Comparison of ENCODE assay signal across 23 cellular contexts in the genomic region with DNA sequence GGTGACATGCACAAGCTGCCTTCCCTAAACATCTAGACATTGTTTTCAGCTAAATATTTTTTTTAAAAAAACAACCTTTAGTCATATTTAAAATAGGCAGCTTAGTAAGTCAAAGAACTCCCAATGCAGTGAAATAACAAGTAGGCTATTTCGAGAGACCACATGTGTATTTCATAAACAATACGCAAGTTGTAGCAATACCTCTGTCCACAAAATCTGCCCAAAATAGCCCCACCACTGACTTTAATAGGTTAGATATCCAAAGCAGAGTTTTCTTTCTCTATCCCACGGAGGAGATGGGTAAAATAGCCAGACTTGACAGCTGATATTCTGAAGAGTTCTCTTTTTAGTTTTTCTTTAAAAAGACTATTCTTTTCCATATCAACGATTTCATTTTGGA. TPM values are rescaled to one million over a fixed set of nuclear protein-coding genes. Genes with fewer than 3 reads are reported as not detected.
A peak's percentile ranks its signal among the peaks of the same experiment; 100 is the strongest.
DNase-seq lines count a peak whose midpoint lies in the region; ATAC-seq and TF ChIP-seq lines count a peak whose summit lies in the region.
"Had no signal": no experiment of that assay in that cellular context is flagged by ENCODE, and none has a peak within 500 bp of the region (broad histone marks: within the 10 kb centered on the region; RNA-seq: fewer than 3 reads in every experiment).

No MANE protein-coding gene starts in this region.

- no peak for TF ChIP-seq CTCF in endodermal cell (conservative IDR thresholded peaks at IDR 0.05)

- peaks cover 10% of the 10 kb centered on the region for H3K9me3 Mint-ChIP-seq in endodermal cell
- no peaks in the 10 kb centered on the region for H3K9me3 Mint-ChIP-seq in natural killer cell treated with Interleukin-12 subunit alpha and Interleukin-12 subunit beta and Interleukin-15 and Interleukin-18, amount 100 ng/mL, for 72 hours

- H3K4me1 Mint-ChIP-seq in endodermal cell, result peaks cover 8% of the 10 kb centered on the region
- H3K4me1 Mint-ChIP-seq in natural killer cell treated with Interleukin-12 subunit alpha and Interleukin-12 subunit beta and Interleukin-15 and Interleukin-18, amount 100 ng/mL, for 72 hours (ENCODE audit: low read depth in 2 of 2), result no peaks in the 10 kb centered on the region
- H3K4me1 Mint-ChIP-seq: stimulated activated memory B cell treated with anti-CD40 and anti-IgM and Interleukin-4, amounts not matched to agents 10 μg/mL and 1 μg/mL and 100 μg/mL, for 72 hours had no signal

- H3K36me3 ChIP-seq in ES-I3 (ENCODE audit: insufficient read depth, low read length), result no peaks in the 10 kb centered on the region
- no peaks in the 10 kb centered on the region for H3K36me3 ChIP-seq in endodermal cell (ENCODE audit: control insufficient read depth, insufficient read depth, low read length)
- H3K36me3 ChIP-seq: brain microvascular endothelial cell, tibial artery, WERI-Rb-1 had no signal

- H3K27ac ChIP-seq in endodermal cell (ENCODE audit: low read depth, low read length), result no peak overlapping the region
- H3K27ac ChIP-seq: brain microvascular endothelial cell, tibial artery, WERI-Rb-1 had no signal

- H3K27ac Mint-ChIP-seq in endodermal cell, result no peak overlapping the region
- no peak overlapping the region for H3K27ac Mint-ChIP-seq in natural killer cell treated with Interleukin-12 subunit alpha and Interleukin-12 subunit beta and Interleukin-15 and Interleukin-18, amount 100 ng/mL, for 72 hours
- H3K27ac Mint-ChIP-seq: activated CD8-positive, alpha-beta T cell treated with anti-CD3 and anti-CD28 coated beads, Interleukin-2, amount 10 ng/mL, durations not matched to agents 7 days and 5 days; activated naive CD8-positive, alpha-beta T cell; stimulated activated memory B cell treated with anti-CD40 and anti-IgM and Interleukin-4, amounts not matched to agents 10 μg/mL and 1 μg/mL and 100 μg/mL, for 72 hours; T-cell had no signal

- peak overlapping the region; percentile 60 for H3K4me3 Mint-ChIP-seq in endodermal cell
- H3K4me3 Mint-ChIP-seq in natural killer cell treated with Interleukin-12 subunit alpha and Interleukin-12 subunit beta and Interleukin-15 and Interleukin-18, amount 100 ng/mL, for 72 hours, result no peak overlapping the region
- H3K4me3 Mint-ChIP-seq: activated CD8-positive, alpha-beta T cell treated with anti-CD3 and anti-CD28 coated beads, Interleukin-2, amount 10 ng/mL, durations not matched to agents 7 days and 5 days; activated naive CD8-positive, alpha-beta T cell; stimulated activated memory B cell treated with anti-CD40 and anti-IgM and Interleukin-4, amounts not matched to agents 10 μg/mL and 1 μg/mL and 100 μg/mL, for 72 hours; T-cell had no signal

- peaks cover 10% of the 10 kb centered on the region; the same call in 1 of the 2 replicates for H3K4me1 ChIP-seq in ES-I3 (ENCODE audit: insufficient read depth, low read length)
- peaks cover 3% of the 10 kb centered on the region for H3K4me1 ChIP-seq in endodermal cell (ENCODE audit: control insufficient read depth, insufficient read depth, low read length)

- peaks cover 87% of the 10 kb centered on the region for H3K27me3 ChIP-seq in endodermal cell (ENCODE audit: control insufficient read depth, insufficient read depth, low read length, poor library complexity, severe bottlenecking)

- no peaks in the 10 kb centered on the region for H3K36me3 Mint-ChIP-seq in endodermal cell (ENCODE audit: low read depth)
- H3K36me3 Mint-ChIP-seq in natural killer cell treated with Interleukin-12 subunit alpha and Interleukin-12 subunit beta and Interleukin-15 and Interleukin-18, amount 100 ng/mL, for 72 hours, result no peaks in the 10 kb centered on the region
- H3K36me3 Mint-ChIP-seq: activated naive CD8-positive, alpha-beta T cell; stimulated activated memory B cell treated with anti-CD40 and anti-IgM and Interleukin-4, amounts not matched to agents 10 μg/mL and 1 μg/mL and 100 μg/mL, for 72 hours; T-cell had no signal

- H3K9ac ChIP-seq in ES-I3 (ENCODE audit: low read depth, low read length) (peak overlapping the region; percentile 66; the same call in 1 of the 2 replicates), endodermal cell (ENCODE audit: extremely low read depth, low read length, poor library complexity, severe bottlenecking) (no peak overlapping the region)

- peak; percentile 37 for DNase-seq in NCI-H69 (lab: John Stamatoyannopoulos, UW)
- DNase-seq in endodermal cell, result no peak
- peak; percentile 8 for DNase-seq in myocyte (ENCODE audit: low read depth)
- DNase-seq in KG1 (lab: John Stamatoyannopoulos, UW), result no peak
- no peak for DNase-seq in natural killer cell treated with Interleukin-12 subunit alpha and Interleukin-12 subunit beta and Interleukin-15 and Interleukin-18, amount 100 ng/mL, for 72 hours (ENCODE audit: low spot score)
- no peak for DNase-seq in LoVo (ENCODE audit: low spot score)
- DNase-seq: activated CD8-positive, alpha-beta T cell treated with anti-CD3 and anti-CD28 coated beads, Interleukin-2, amount 10 ng/mL, durations not matched to agents 7 days and 5 days; activated T-cell treated with anti-CD3 and anti-CD28 coated beads, Interleukin-2, amount 50 U/mL, for 48 hours; brain microvascular endothelial cell; NCI-H1417 treated with DMSO at 0.1 percent for 48 hours; NCI-H226; NK-92 treated with Interleukin-12 subunit alpha and Interleukin-12 subunit beta, amount 100 ng/mL, for 24 hours; SHP77; T-cell; tibial artery had no signal

- peak overlapping the region; percentile 77 for H3K4me3 ChIP-seq in endodermal cell (ENCODE audit: low read length)
- H3K4me3 ChIP-seq: tibial artery had no signal

- WGBS in endodermal cell (ENCODE audit: insufficient coverage in 1 of 2, insufficient read length in 1 of 2), 2 experiments, result 29 to 53% methylated on average over 3 to 4 of the region's 4 CpGs

- H3K9me3 ChIP-seq in ES-I3 (ENCODE audit: control insufficient read depth, insufficient read depth, low read length) (no peaks in the 10 kb centered on the region), endodermal cell (ENCODE audit: control insufficient read depth, low read length) (peaks cover 13% of the 10 kb centered on the region)
- H3K9me3 ChIP-seq: tibial artery had no signal

- ATAC-seq in HG02759 (IDR thresholded peaks at IDR 0.05; ENCODE audit: unreplicated experiment), result no peak
- no peak for ATAC-seq in natural killer cell treated with Interleukin-12 subunit alpha and Interleukin-12 subunit beta and Interleukin-15 and Interleukin-18, amount 100 ng/mL, for 72 hours
- ATAC-seq: activated CD8-positive, alpha-beta T cell treated with anti-CD3 and anti-CD28 coated beads, Interleukin-2, amount 10 ng/mL, durations not matched to agents 7 days and 5 days; stimulated activated memory B cell treated with anti-CD40 and anti-IgM and Interleukin-4, amounts not matched to agents 10 μg/mL and 1 μg/mL and 100 μg/mL, for 72 hours; T-cell had no signal

- peaks cover 96% of the 10 kb centered on the region for H3K27me3 Mint-ChIP-seq in endodermal cell (ENCODE audit: insufficient read depth)
- peaks cover 4 to 25% of the 10 kb centered on the region in 2 donors for H3K27me3 Mint-ChIP-seq in natural killer cell treated with Interleukin-12 subunit alpha and Interleukin-12 subunit beta and Interleukin-15 and Interleukin-18, amount 100 ng/mL, for 72 hours

RNA-seq across cellular contexts. Expression of gene SLC24A2, which starts 1.2 kb away (rescaled TPM):
- under 1 TPM; 0.48 to 0.82 TPM for total RNA-seq in endodermal cell
- 0.36 TPM for polyA plus RNA-seq in endodermal cell (2013, experiment 1 of 2)
- 0.25 TPM for polyA plus RNA-seq in endodermal cell (2013, experiment 2 of 2)
- total RNA-seq in myocyte, result 0.26 and 0.53 TPM in 2 replicates
- 0.97 TPM for polyA plus RNA-seq in myocyte (2012)
- total RNA-seq in natural killer cell treated with Interleukin-12 subunit alpha and Interleukin-12 subunit beta and Interleukin-15 and Interleukin-18, amount 100 ng/mL, for 72 hours, result not detected
- total RNA-seq: activated CD8-positive, alpha-beta T cell treated with anti-CD3 and anti-CD28 coated beads, Interleukin-2, amount 10 ng/mL, durations not matched to agents 7 days and 5 days; dermis microvascular lymphatic vessel endothelial cell; kidney epithelial cell had no signal
- polyA plus RNA-seq: esophagus had no signal

Comparison
In these comparisons a context has a peak if more than half of its experiments do, and no peak if none do; other contexts are left out.
1. DNase-seq: peak in NCI-H69 (single experiment) and myocyte (single experiment); none in endodermal cell (single experiment), KG1 (single experiment), natural killer cell treated with Interleukin-12 subunit alpha and Interleukin-12 subunit beta and Interleukin-15 and Interleukin-18, amount 100 ng/mL, for 72 hours (single experiment) and LoVo (single experiment).